In genomic region chr15:80059786-80060489, GRCh38 we compare ENCODE assay signal across 1 cellular context.
A peak's percentile ranks its signal among the peaks of the same experiment; 100 is the strongest.
TF ChIP-seq lines count a peak whose summit lies in the region.

No MANE protein-coding gene starts in this region.

TF ChIP-seq in HEK293, 187 proteins besides CTCF, POLR2A, EP300 and RAD21 (continued from another document):
- no peak for TF ChIP-seq ZNF18 (tag by site-specific recombination; IDR thresholded peaks at IDR 0.05)
- TF ChIP-seq SCRT2 (tag by site-specific recombination; IDR thresholded peaks at IDR 0.05), result peak; percentile 36; the same call in 1 of the 2 replicates
- no peak for TF ChIP-seq YY2 (tag by site-specific recombination; IDR thresholded peaks at IDR 0.05)
- no peak for TF ChIP-seq KLF1 (tag by site-specific recombination; IDR thresholded peaks at IDR 0.05)
- peak; percentile 10; the same call in 1 of the 2 replicates for TF ChIP-seq SP2 (tag by site-specific recombination; IDR thresholded peaks at IDR 0.05)
- TF ChIP-seq ZBTB48 (tag by site-specific recombination; IDR thresholded peaks at IDR 0.05), result no peak
- TF ChIP-seq ZSCAN5A (tag by site-specific recombination; IDR thresholded peaks at IDR 0.05), result no peak
- no peak for TF ChIP-seq REST (tag by site-specific recombination; IDR thresholded peaks at IDR 0.05)
- TF ChIP-seq ZNF560 (tag by site-specific recombination; IDR thresholded peaks at IDR 0.05; ENCODE audit: borderline replicate concordance), result no peak
- TF ChIP-seq ZNF514 (tag by site-specific recombination; IDR thresholded peaks at IDR 0.05), result no peak
- no peak for TF ChIP-seq ZNF416 (tag by site-specific recombination; IDR thresholded peaks at IDR 0.05)
- TF ChIP-seq ZNF777 (tag by site-specific recombination; IDR thresholded peaks at IDR 0.05; ENCODE audit: borderline replicate concordance), result no peak
- no peak for TF ChIP-seq KLF8 (tag by site-specific recombination; IDR thresholded peaks at IDR 0.05)
- no peak for TF ChIP-seq HOXC10 (CRISPR knock-in tag; IDR thresholded peaks at IDR 0.05)
- no peak for TF ChIP-seq ZNF157 (tag by site-specific recombination; IDR thresholded peaks at IDR 0.05)
- TF ChIP-seq ZNF488 (tag by site-specific recombination; IDR thresholded peaks at IDR 0.05), result no peak
- TF ChIP-seq ZNF10 (tag by site-specific recombination; IDR thresholded peaks at IDR 0.05), result no peak
- no peak for TF ChIP-seq ZNF654 (tag by site-specific recombination; IDR thresholded peaks at IDR 0.05; ENCODE audit: low read depth)
- TF ChIP-seq ZBTB11 (tag by site-specific recombination; conservative IDR thresholded peaks at IDR 0.05; ENCODE audit: low read depth), result 0 out of 2 replicates have a peak, but pooled peaks have one; percentile 19
- TF ChIP-seq ZNF426 (tag by site-specific recombination; IDR thresholded peaks at IDR 0.05), result no peak
- TF ChIP-seq PRDM4 (tag by site-specific recombination; IDR thresholded peaks at IDR 0.05), result no peak
- TF ChIP-seq ZNF362 (tag by site-specific recombination; IDR thresholded peaks at IDR 0.05), result no peak; the same call in 1 of the 2 replicates
- peak; percentile 24; the same call in 1 of the 2 replicates for TF ChIP-seq ZNF692 (tag by site-specific recombination; IDR thresholded peaks at IDR 0.05)
- no peak for TF ChIP-seq ZNF621 (tag by site-specific recombination; IDR thresholded peaks at IDR 0.05)
- no peak for TF ChIP-seq ZNF404 (tag by site-specific recombination; IDR thresholded peaks at IDR 0.05)
- TF ChIP-seq ZNF747 (tag by site-specific recombination; IDR thresholded peaks at IDR 0.05), result no peak
- no peak for TF ChIP-seq ZNF529 (tag by site-specific recombination; IDR thresholded peaks at IDR 0.05; ENCODE audit: insufficient replicate concordance)
- TF ChIP-seq ZNF623 (tag by site-specific recombination; IDR thresholded peaks at IDR 0.05), result no peak
- TF ChIP-seq ZNF280C (tag by site-specific recombination; IDR thresholded peaks at IDR 0.05), result no peak
- no peak for TF ChIP-seq ZNF169 (tag by site-specific recombination; IDR thresholded peaks at IDR 0.05)
- no peak for TF ChIP-seq ZNF223 (tag by site-specific recombination; IDR thresholded peaks at IDR 0.05)
- no peak for TF ChIP-seq ZNF292 (tag by site-specific recombination; IDR thresholded peaks at IDR 0.05; ENCODE audit: borderline replicate concordance, low read depth)
- TF ChIP-seq ZNF558 (tag by site-specific recombination; IDR thresholded peaks at IDR 0.05), result no peak
- no peak for TF ChIP-seq ZBTB7A (tag by site-specific recombination; IDR thresholded peaks at IDR 0.05; ENCODE audit: low read depth)
